8 cellular contexts compared by ENCODE assay signal in the genomic region with DNA sequence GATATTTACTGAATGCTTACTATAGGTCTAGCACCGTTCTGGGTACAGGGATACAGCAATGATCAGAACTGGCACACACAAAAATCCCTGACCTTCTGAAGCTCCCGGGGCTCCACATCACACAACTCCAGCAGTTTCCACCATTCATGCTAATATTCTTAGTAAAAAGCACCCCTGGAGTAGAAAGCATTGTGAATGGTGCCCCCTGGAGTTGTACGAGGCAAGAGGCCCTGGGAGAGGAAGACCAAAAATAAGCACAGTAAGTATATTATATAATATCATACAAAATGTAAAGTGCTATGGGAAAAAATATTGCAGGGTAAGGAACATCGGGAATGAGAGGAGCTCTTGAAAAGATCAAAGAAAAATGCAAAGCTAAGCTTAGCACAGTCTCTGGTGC. TPM values are rescaled to one million over a fixed set of nuclear protein-coding genes. Genes with fewer than 3 reads are reported as not detected.
DNase-seq lines count a peak whose midpoint lies in the region; ATAC-seq and TF ChIP-seq lines count a peak whose summit lies in the region.

No MANE protein-coding gene starts in this region.

- CTCF ChIA-PET in HCT116 (lab: Charles Lee): interaction anchor here (1.2 to 2.1 kb wide), 4 partner anchors 8 to 278 kb away, joined by 3 to 5 read pairs (median 4); no protein-coding TSS in a partner anchor
- CTCF ChIA-PET in naive thymus-derived CD4-positive, alpha-beta T cell (lab: Charles Lee): interaction anchor here (0.9 kb wide), 1 partner anchor 52 kb away, joined by 5 read pairs; no protein-coding TSS in a partner anchor

- intact Hi-C loops in HCT116 (cut with micrococcal nuclease): no loop called here
- intact Hi-C loops in naive thymus-derived CD4-positive, alpha-beta T cell (cut with micrococcal nuclease): no loop called here

- TF ChIP-seq POLR2A in HCT116 (IDR thresholded peaks at IDR 0.05; ENCODE audit: borderline replicate concordance, extremely low read depth, insufficient read depth, insufficient read length): no peak

- no peak for ATAC-seq in HCT116
- ATAC-seq in naive thymus-derived CD4-positive, alpha-beta T cell: no peak
- no peak for ATAC-seq in omental fat pad (ENCODE audit: low FRiP score)
- ATAC-seq in left lobe of liver: no peak

- no peak overlapping the region; the same call in 1 of the 2 replicates for H3K9ac ChIP-seq in HCT116 (ENCODE audit: low read length)

- peak; percentile 41; the same call in 1 of the 2 replicates for TF ChIP-seq RAD21 in HCT116 (IDR thresholded peaks at IDR 0.05; ENCODE audit: low read depth)

- no peaks in the 10 kb centered on the region for H3K27me3 ChIP-seq in HCT116 (ENCODE audit: insufficient read depth, low read length)
- no peaks in the 10 kb centered on the region for H3K27me3 ChIP-seq in naive thymus-derived CD4-positive, alpha-beta T cell (ENCODE audit: control insufficient read depth in 2 of 2, insufficient read depth in 2 of 2, low read length in 2 of 2)

- TF ChIP-seq CTCF in HCT116 (IDR thresholded peaks at IDR 0.05 in 2 of 3, conservative IDR thresholded peaks at IDR 0.05 in 1 of 3; ENCODE audit: borderline replicate concordance in 1 of 3, insufficient read depth in 1 of 3, low read depth in 2 of 3, low read length in 2 of 3): peak; percentile 18 to 22 (median 22); a peak in 3 of 6 replicates
- TF ChIP-seq CTCF in brain (conservative IDR thresholded peaks at IDR 0.05): peak in 1 of 2 experiments; percentile 58
- no peak for TF ChIP-seq CTCF in omental fat pad (IDR thresholded peaks at IDR 0.05)

- RAD21 ChIA-PET in HCT116 (lab: Charles Lee; ENCODE audit: low non-redundant PET in 1 of 2, low total read pairs in 2 of 2, uncharacterized antibody in 2 of 2, unreplicated experiment in 2 of 2): no interaction called here

- H3K4me3 ChIP-seq in HCT116 (replicated peaks in 1 of 2; ENCODE audit: low read depth in 1 of 2, low read length in 2 of 2): peak overlapping the region in 1 of 2 experiments; percentile 61; a peak in 1 of 4 replicates
- no peak overlapping the region for H3K4me3 ChIP-seq in naive thymus-derived CD4-positive, alpha-beta T cell (ENCODE audit: low read length)

- H3K4me2 ChIP-seq in HCT116 (ENCODE audit: low read length): peak overlapping the region; percentile 96

- peaks cover 17 to 31% of the 10 kb centered on the region in 2 experiments for H3K4me1 ChIP-seq in HCT116 (ENCODE audit: control insufficient read depth in 1 of 2, insufficient read depth in 2 of 2, low read length in 2 of 2)
- H3K4me1 ChIP-seq in naive thymus-derived CD4-positive, alpha-beta T cell (ENCODE audit: control insufficient read depth in 2 of 2, insufficient read depth in 2 of 2, low read length in 2 of 2): peaks cover 0 to 6% of the 10 kb centered on the region in 2 donors

- no peaks in the 10 kb centered on the region for H4K20me1 ChIP-seq in HCT116 (ENCODE audit: insufficient read depth)

- POLR2A ChIA-PET in HCT116 (lab: Charles Lee): no interaction called here
- POLR2A ChIA-PET in naive thymus-derived CD4-positive, alpha-beta T cell (lab: Charles Lee): interaction anchor here (0.6 to 1.0 kb wide), 3 partner anchors 284 to 858 kb away, joined by 3 read pairs; a partner anchor contains a TSS

- H3K9me2 ChIP-seq in HCT116 (ENCODE audit: insufficient read depth): no peaks in the 10 kb centered on the region

- no peaks in the 10 kb centered on the region for H3K79me2 ChIP-seq in HCT116 (ENCODE audit: insufficient read depth, low read length)

- H3K36me3 Mint-ChIP-seq in brain: peaks cover 11% of the 10 kb centered on the region
- H3K36me3 Mint-ChIP-seq in naive thymus-derived CD4-positive, alpha-beta T cell: no peaks in the 10 kb centered on the region

- H3K27ac Mint-ChIP-seq in brain: peak overlapping the region; percentile 94 to 98 (median 96)
- H3K27ac Mint-ChIP-seq in naive thymus-derived CD4-positive, alpha-beta T cell: peak overlapping the region in 6 of 9 donors; percentile 57 to 89 (median 80)

- H3K27me3 Mint-ChIP-seq in brain: peaks cover 17% of the 10 kb centered on the region
- H3K27me3 Mint-ChIP-seq in naive thymus-derived CD4-positive, alpha-beta T cell: peaks cover 0 to 28% (median 4%) of the 10 kb centered on the region in 5 donors

- no peak overlapping the region for H2AFZ ChIP-seq in HCT116 (ENCODE audit: low read depth, low read length, poor library complexity, severe bottlenecking)

- no peaks in the 10 kb centered on the region for H3K36me3 ChIP-seq in HCT116 (ENCODE audit: control insufficient read depth in 1 of 2, insufficient read depth in 2 of 2, low read length in 2 of 2)
- H3K36me3 ChIP-seq in naive thymus-derived CD4-positive, alpha-beta T cell (ENCODE audit: control insufficient read depth in 2 of 3, insufficient read depth in 3 of 3, low read length in 3 of 3): no peaks in the 10 kb centered on the region

- BruUV-seq in HCT116 (replicated peaks; lab: Mats Ljungman, UMichigan): no TSS peak

- H3K9me3 ChIP-seq in HCT116 (ENCODE audit: control insufficient read depth in 1 of 2, insufficient read depth in 1 of 2, low read depth in 1 of 2, low read length in 2 of 2): no peaks in the 10 kb centered on the region
- H3K9me3 ChIP-seq in naive thymus-derived CD4-positive, alpha-beta T cell (ENCODE audit: control insufficient read depth in 2 of 3, low read length in 3 of 3): no peaks in the 10 kb centered on the region

- peaks cover 45% of the 10 kb centered on the region for H3K4me1 Mint-ChIP-seq in brain
- peaks cover 9 to 43% (median 28%) of the 10 kb centered on the region in 7 donors for H3K4me1 Mint-ChIP-seq in naive thymus-derived CD4-positive, alpha-beta T cell

- H3K4me3 Mint-ChIP-seq in brain: peak overlapping the region; percentile 87 to 97 (median 95)
- H3K4me3 Mint-ChIP-seq in naive thymus-derived CD4-positive, alpha-beta T cell: peak overlapping the region in 8 of 10 donors; percentile 39 to 99 (median 92)

- DNase-seq in AML-193 (lab: John Stamatoyannopoulos, UW) (peak; percentile 8 to 32), HCT116 (ENCODE audit: low read depth, low spot score) (no peak), SHP77 (lab: John Stamatoyannopoulos, UW) (no peak), SIG-M5 treated with dmso at 0.1 percent for 504 hours (lab: John Stamatoyannopoulos, UW; ENCODE audit: unreplicated experiment) (no peak), omental fat pad (ENCODE audit: low spot score) (no peak), left lobe of liver (ENCODE audit: low spot score) (no peak)
- DNase-seq in naive thymus-derived CD4-positive, alpha-beta T cell: no peak

- peaks cover 0 to 10% (median 5%) of the 10 kb centered on the region in 5 experiments for H3K9me3 Mint-ChIP-seq in brain
- no peaks in the 10 kb centered on the region for H3K9me3 Mint-ChIP-seq in naive thymus-derived CD4-positive, alpha-beta T cell

- no peak overlapping the region for H3K27ac ChIP-seq in HCT116 (ENCODE audit: low read depth, low read length)
- H3K27ac ChIP-seq in naive thymus-derived CD4-positive, alpha-beta T cell (ENCODE audit: low read depth, low read length): no peak overlapping the region

TF ChIP-seq in HCT116, 20 proteins besides CTCF, POLR2A, EP300 and RAD21:
- TF ChIP-seq JUND (IDR thresholded peaks at IDR 0.05) (no peak), ZFX (IDR thresholded peaks at IDR 0.05) (no peak), CBX3 (IDR thresholded peaks at IDR 0.05; ENCODE audit: low read depth) (no peak), EZH2 (IDR thresholded peaks at IDR 0.05) (no peak), EGR1 (IDR thresholded peaks at IDR 0.05; ENCODE audit: low read depth) (no peak), ELF1 (IDR thresholded peaks at IDR 0.05; ENCODE audit: borderline replicate concordance, low read depth) (no peak), FOSL1 (IDR thresholded peaks at IDR 0.05; ENCODE audit: low read depth) (no peak), TCF7L2 (IDR thresholded peaks at IDR 0.05; ENCODE audit: borderline replicate concordance, extremely low read depth, insufficient read depth, insufficient read length) (no peak), EZH2phosphoT487 (IDR thresholded peaks at IDR 0.05; ENCODE audit: borderline replicate concordance) (no peak), ZNF274 (IDR thresholded peaks at IDR 0.05; ENCODE audit: low read depth, low read length) (no peak), CEBPB (IDR thresholded peaks at IDR 0.05; ENCODE audit: low read depth) (no peak), POLR2AphosphoS5 (IDR thresholded peaks at IDR 0.05; ENCODE audit: low read depth, low read length) (no peak), SIN3A (IDR thresholded peaks at IDR 0.05; ENCODE audit: low read depth) (no peak)
- TF ChIP-seq, protein P1, sequence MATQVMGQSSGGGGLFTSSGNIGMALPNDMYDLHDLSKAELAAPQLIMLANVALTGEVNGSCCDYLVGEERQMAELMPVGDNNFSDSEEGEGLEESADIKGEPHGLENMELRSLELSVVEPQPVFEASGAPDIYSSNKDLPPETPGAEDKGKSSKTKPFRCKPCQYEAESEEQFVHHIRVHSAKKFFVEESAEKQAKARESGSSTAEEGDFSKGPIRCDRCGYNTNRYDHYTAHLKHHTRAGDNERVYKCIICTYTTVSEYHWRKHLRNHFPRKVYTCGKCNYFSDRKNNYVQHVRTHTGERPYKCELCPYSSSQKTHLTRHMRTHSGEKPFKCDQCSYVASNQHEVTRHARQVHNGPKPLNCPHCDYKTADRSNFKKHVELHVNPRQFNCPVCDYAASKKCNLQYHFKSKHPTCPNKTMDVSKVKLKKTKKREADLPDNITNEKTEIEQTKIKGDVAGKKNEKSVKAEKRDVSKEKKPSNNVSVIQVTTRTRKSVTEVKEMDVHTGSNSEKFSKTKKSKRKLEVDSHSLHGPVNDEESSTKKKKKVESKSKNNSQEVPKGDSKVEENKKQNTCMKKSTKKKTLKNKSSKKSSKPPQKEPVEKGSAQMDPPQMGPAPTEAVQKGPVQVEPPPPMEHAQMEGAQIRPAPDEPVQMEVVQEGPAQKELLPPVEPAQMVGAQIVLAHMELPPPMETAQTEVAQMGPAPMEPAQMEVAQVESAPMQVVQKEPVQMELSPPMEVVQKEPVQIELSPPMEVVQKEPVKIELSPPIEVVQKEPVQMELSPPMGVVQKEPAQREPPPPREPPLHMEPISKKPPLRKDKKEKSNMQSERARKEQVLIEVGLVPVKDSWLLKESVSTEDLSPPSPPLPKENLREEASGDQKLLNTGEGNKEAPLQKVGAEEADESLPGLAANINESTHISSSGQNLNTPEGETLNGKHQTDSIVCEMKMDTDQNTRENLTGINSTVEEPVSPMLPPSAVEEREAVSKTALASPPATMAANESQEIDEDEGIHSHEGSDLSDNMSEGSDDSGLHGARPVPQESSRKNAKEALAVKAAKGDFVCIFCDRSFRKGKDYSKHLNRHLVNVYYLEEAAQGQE (IDR thresholded peaks at IDR 0.05; ENCODE audit: low read depth): no peak
TF ChIP-seq in HCT116: peak in this region for 0.

RNA-seq across cellular contexts. Expression of a gene that starts 0.8 kb away (rescaled TPM):
- total RNA-seq in HCT116 (2021; ENCODE audit: unreplicated experiment): 8.3 TPM
- polyA plus RNA-seq in HCT116 (2012): 4.6 and 5.2 TPM in 2 replicates
- polyA plus RNA-seq in brain (ENCODE audit: insufficient read depth, low read depth, low replicate concordance): 9.8 TPM
- 1 to 10 TPM; 1.4 to 6.0 (median 4.8) TPM for total RNA-seq in naive thymus-derived CD4-positive, alpha-beta T cell
- 1 to 10 TPM; 1.7 to 2.3 TPM for polyA plus RNA-seq in naive thymus-derived CD4-positive, alpha-beta T cell
- total RNA-seq in omental fat pad: 1 to 10 TPM; 3.0 to 5.3 (median 3.6) TPM
- total RNA-seq in left lobe of liver: 2.8 TPM

Comparison
In these comparisons a context has a peak if more than half of its experiments do, and no peak if none do; other contexts are left out.
1. DNase-seq: peak in AML-193 (2 of 2); none in HCT116 (single experiment), naive thymus-derived CD4-positive, alpha-beta T cell (0 of 9), SHP77 (0 of 2), SIG-M5 treated with dmso at 0.1 percent for 504 hours (single experiment), omental fat pad (single experiment) and left lobe of liver (single experiment).
2. CTCF ChIP-seq: peak in HCT116 (3 of 3); none in omental fat pad (0 of 3).